22 cellular contexts compared by ENCODE assay signal in genomic region chr18:69261436-69261835, GRCh38.
"Had no signal": no experiment of that assay in that cellular context is flagged by ENCODE, and none has a peak within 500 bp of the region (broad histone marks: within the 10 kb centered on the region; RNA-seq: fewer than 3 reads in every experiment).

No MANE protein-coding gene starts in this region.

- H3K36me3 ChIP-seq: breast epithelium, left lung, prostate gland, upper lobe of left lung had no signal

- H3K4me3 ChIP-seq: breast epithelium, hepatocyte, left lung, prostate gland, upper lobe of left lung had no signal

- H3K9me3 ChIP-seq: breast epithelium, left lung, prostate gland, upper lobe of left lung had no signal

- H3K4me1 ChIP-seq: breast epithelium, left lung, prostate gland, upper lobe of left lung had no signal

- H3K27ac ChIP-seq: breast epithelium, hepatocyte, left lung, prostate gland, upper lobe of left lung, VCaP had no signal

- DNase-seq: activated CD4-positive, alpha-beta memory T cell treated with anti-CD3 and anti-CD28 coated beads, Interleukin-2, amount 10 ng/mL, durations not matched to agents 7 days and 5 days; activated CD4-positive, alpha-beta T cell treated with anti-CD3 and anti-CD28 coated beads, Interleukin-2, amount 10 ng/mL, durations not matched to agents 24 days and 14 days; activated gamma-delta T cell; activated naive CD4-positive, alpha-beta T cell treated with anti-CD3 and anti-CD28 coated beads, Interleukin-2, amount 50 U/mL, for 16 hours; activated T-cell treated with anti-CD3 and anti-CD28 coated beads for 4 hours; anterior cingulate cortex; effector memory CD4-positive, alpha-beta T cell; foreskin melanocyte; glutamatergic neuron; kidney glomerular epithelial cell; left lung; naive thymus-derived CD4-positive, alpha-beta T cell; right cardiac atrium; stimulated activated CD4-positive, alpha-beta T cell treated with anti-CD3 and anti-CD28 coated beads, Interleukin-4, amount 100 ng/mL, for 24 hours; stimulated activated naive CD8-positive, alpha-beta T cell treated with anti-CD3 and anti-CD28 coated beads, Interleukin-15, Interleukin-2, amounts not matched to agents 100 U/mL and 50 U/mL, for 24 hours; upper lobe of left lung had no signal

- ATAC-seq: activated CD4-positive, CD25-positive, alpha-beta regulatory T cell treated with anti-CD3 and anti-CD28 coated beads, Interleukin-2, amount 50 U/mL, for 24 hours; esophagus mucosa; left lung; naive thymus-derived CD4-positive, alpha-beta T cell; right cardiac atrium; stimulated activated naive CD8-positive, alpha-beta T cell treated with anti-CD3 and anti-CD28 coated beads, Interleukin-15, Interleukin-2, amounts not matched to agents 100 U/mL and 50 U/mL, for 24 hours had no signal

- H2AFZ ChIP-seq: hepatocyte had no signal

- H3K4me2 ChIP-seq: hepatocyte had no signal

- H3K27me3 ChIP-seq: breast epithelium, hepatocyte, left lung, upper lobe of left lung had no signal

- H3K79me2 ChIP-seq: hepatocyte had no signal
